In the genomic region with DNA sequence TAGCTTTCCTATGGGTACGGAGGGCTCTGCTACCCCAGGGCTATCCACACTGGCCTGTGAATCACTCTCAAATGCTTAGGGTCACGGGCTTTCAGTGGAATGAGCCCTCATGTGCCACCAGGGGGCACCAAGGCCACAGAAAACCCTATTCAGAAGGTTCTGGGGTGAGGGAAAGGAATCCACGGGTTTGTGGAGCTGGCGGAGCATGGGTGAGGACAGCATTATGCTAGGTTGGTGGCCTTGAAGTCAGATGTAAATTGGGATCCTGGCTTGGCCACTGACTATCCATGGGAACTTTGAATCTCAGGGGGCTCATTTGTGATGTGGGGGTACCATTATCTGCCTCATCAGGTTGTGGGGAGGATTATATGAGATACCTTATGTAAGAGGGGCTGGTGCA, we compare ENCODE assay signal across 1 cellular context.
TF ChIP-seq lines count a peak whose summit lies in the region.

No MANE protein-coding gene starts in this region.

TF ChIP-seq in HepG2, 621 proteins besides CTCF, POLR2A, EP300 and RAD21 (continues in another document):
- no peak for TF ChIP-seq SP4 (CRISPR knock-in tag; IDR thresholded peaks at IDR 0.05)
- no peak for TF ChIP-seq TFDP1 (CRISPR knock-in tag; IDR thresholded peaks at IDR 0.05; ENCODE audit: borderline replicate concordance)
- TF ChIP-seq, protein P1, sequence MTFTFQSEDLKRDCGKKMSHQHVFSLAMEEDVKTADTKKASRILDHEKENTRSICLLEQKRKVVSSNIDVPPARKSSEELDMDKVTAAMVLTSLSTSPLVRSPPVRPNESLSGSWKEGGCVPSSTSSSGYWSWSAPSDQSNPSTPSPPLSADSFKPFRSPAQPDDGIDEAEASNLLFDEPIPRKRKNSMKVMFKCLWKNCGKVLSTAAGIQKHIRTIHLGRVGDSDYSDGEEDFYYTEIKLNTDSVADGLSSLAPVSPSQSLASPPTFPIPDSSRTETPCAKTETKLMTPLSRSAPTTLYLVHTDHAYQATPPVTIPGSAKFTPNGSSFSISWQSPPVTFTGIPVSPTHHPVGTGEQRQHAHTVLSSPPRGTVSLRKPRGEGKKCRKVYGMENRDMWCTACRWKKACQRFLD (CRISPR knock-in tag; IDR thresholded peaks at IDR 0.05; ENCODE audit: borderline replicate concordance) = no peak
- TF ChIP-seq SMC3 (IDR thresholded peaks at IDR 0.05; ENCODE audit: low read length) = peak; percentile 95
- TF ChIP-seq KDM2A (CRISPR knock-in tag; IDR thresholded peaks at IDR 0.05; ENCODE audit: borderline replicate concordance, low read depth) = 0 out of 2 replicates have a peak, but pooled peaks have one; percentile 44
- no peak for TF ChIP-seq MLX (CRISPR knock-in tag; IDR thresholded peaks at IDR 0.05)
- TF ChIP-seq ZNF546 (CRISPR knock-in tag; conservative IDR thresholded peaks at IDR 0.05) = no peak
- no peak for TF ChIP-seq IRF1 (CRISPR knock-in tag; IDR thresholded peaks at IDR 0.05; ENCODE audit: low read depth)
- peak; percentile 22; the same call in 1 of the 2 replicates for TF ChIP-seq HNF1B (CRISPR knock-in tag; IDR thresholded peaks at IDR 0.05)
- TF ChIP-seq, protein P2, sequence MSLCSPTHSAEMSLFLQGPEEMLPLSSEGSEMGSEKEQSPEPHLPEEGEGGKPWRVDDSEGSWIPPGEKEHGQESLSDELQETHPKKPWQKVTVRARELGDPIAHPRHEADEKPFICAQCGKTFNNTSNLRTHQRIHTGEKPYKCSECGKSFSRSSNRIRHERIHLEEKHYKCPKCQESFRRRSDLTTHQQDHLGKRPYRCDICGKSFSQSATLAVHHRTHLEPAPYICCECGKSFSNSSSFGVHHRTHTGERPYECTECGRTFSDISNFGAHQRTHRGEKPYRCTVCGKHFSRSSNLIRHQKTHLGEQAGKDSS (CRISPR knock-in tag; IDR thresholded peaks at IDR 0.05; ENCODE audit: borderline replicate concordance, low read depth) = peak; percentile 36; the same call in 1 of the 2 replicates
- TF ChIP-seq TCF7L2 (IDR thresholded peaks at IDR 0.05; ENCODE audit: low read depth, low read length) = no peak
- TF ChIP-seq SOX6 (IDR thresholded peaks at IDR 0.05) = no peak
- TF ChIP-seq SOX6 (CRISPR knock-in tag; IDR thresholded peaks at IDR 0.05) = peak; percentile 7; the same call in 1 of the 2 replicates
- TF ChIP-seq SRF (IDR thresholded peaks at IDR 0.05; ENCODE audit: low read depth, low read length) = no peak
- TF ChIP-seq ZNF83 (CRISPR knock-in tag; IDR thresholded peaks at IDR 0.05; ENCODE audit: borderline replicate concordance) = no peak
- TF ChIP-seq, protein P3, sequence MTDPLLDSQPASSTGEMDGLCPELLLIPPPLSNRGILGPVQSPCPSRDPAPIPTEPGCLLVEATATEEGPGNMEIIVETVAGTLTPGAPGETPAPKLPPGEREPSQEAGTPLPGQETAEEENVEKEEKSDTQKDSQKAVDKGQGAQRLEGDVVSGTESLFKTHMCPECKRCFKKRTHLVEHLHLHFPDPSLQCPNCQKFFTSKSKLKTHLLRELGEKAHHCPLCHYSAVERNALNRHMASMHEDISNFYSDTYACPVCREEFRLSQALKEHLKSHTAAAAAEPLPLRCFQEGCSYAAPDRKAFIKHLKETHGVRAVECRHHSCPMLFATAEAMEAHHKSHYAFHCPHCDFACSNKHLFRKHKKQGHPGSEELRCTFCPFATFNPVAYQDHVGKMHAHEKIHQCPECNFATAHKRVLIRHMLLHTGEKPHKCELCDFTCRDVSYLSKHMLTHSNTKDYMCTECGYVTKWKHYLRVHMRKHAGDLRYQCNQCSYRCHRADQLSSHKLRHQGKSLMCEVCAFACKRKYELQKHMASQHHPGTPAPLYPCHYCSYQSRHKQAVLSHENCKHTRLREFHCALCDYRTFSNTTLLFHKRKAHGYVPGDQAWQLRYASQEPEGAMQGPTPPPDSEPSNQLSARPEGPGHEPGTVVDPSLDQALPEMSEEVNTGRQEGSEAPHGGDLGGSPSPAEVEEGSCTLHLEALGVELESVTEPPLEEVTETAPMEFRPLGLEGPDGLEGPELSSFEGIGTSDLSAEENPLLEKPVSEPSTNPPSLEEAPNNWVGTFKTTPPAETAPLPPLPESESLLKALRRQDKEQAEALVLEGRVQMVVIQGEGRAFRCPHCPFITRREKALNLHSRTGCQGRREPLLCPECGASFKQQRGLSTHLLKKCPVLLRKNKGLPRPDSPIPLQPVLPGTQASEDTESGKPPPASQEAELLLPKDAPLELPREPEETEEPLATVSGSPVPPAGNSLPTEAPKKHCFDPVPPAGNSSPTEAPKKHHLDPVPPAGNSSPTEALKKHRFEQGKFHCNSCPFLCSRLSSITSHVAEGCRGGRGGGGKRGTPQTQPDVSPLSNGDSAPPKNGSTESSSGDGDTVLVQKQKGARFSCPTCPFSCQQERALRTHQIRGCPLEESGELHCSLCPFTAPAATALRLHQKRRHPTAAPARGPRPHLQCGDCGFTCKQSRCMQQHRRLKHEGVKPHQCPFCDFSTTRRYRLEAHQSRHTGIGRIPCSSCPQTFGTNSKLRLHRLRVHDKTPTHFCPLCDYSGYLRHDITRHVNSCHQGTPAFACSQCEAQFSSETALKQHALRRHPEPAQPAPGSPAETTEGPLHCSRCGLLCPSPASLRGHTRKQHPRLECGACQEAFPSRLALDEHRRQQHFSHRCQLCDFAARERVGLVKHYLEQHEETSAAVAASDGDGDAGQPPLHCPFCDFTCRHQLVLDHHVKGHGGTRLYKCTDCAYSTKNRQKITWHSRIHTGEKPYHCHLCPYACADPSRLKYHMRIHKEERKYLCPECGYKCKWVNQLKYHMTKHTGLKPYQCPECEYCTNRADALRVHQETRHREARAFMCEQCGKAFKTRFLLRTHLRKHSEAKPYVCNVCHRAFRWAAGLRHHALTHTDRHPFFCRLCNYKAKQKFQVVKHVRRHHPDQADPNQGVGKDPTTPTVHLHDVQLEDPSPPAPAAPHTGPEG (CRISPR knock-in tag; IDR thresholded peaks at IDR 0.05) = no peak
- TF ChIP-seq, protein P4, sequence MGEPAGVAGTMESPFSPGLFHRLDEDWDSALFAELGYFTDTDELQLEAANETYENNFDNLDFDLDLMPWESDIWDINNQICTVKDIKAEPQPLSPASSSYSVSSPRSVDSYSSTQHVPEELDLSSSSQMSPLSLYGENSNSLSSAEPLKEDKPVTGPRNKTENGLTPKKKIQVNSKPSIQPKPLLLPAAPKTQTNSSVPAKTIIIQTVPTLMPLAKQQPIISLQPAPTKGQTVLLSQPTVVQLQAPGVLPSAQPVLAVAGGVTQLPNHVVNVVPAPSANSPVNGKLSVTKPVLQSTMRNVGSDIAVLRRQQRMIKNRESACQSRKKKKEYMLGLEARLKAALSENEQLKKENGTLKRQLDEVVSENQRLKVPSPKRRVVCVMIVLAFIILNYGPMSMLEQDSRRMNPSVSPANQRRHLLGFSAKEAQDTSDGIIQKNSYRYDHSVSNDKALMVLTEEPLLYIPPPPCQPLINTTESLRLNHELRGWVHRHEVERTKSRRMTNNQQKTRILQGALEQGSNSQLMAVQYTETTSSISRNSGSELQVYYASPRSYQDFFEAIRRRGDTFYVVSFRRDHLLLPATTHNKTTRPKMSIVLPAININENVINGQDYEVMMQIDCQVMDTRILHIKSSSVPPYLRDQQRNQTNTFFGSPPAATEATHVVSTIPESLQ (CRISPR knock-in tag; conservative IDR thresholded peaks at IDR 0.05) = no peak
- no peak for TF ChIP-seq USF2 (IDR thresholded peaks at IDR 0.05; ENCODE audit: low read depth, low read length)
- no peak for TF ChIP-seq USF2 (CRISPR knock-in tag; IDR thresholded peaks at IDR 0.05; ENCODE audit: borderline replicate concordance)
- no peak for TF ChIP-seq SCMH1 (CRISPR knock-in tag; IDR thresholded peaks at IDR 0.05; ENCODE audit: borderline replicate concordance)
- TF ChIP-seq ZNF558 (CRISPR knock-in tag; IDR thresholded peaks at IDR 0.05; ENCODE audit: borderline replicate concordance) = no peak
- TF ChIP-seq KLF15 (CRISPR knock-in tag; IDR thresholded peaks at IDR 0.05; ENCODE audit: borderline replicate concordance) = no peak
- no peak for TF ChIP-seq AFF4 (CRISPR knock-in tag; IDR thresholded peaks at IDR 0.05)
- TF ChIP-seq THAP11 (CRISPR knock-in tag; IDR thresholded peaks at IDR 0.05) = no peak
- TF ChIP-seq CERS6 (CRISPR knock-in tag; IDR thresholded peaks at IDR 0.05) = no peak
- TF ChIP-seq ZBTB37 (CRISPR knock-in tag; IDR thresholded peaks at IDR 0.05) = no peak
- peak; percentile 85 for TF ChIP-seq STAG1 (CRISPR knock-in tag; IDR thresholded peaks at IDR 0.05)
- TF ChIP-seq SMARCC2 (IDR thresholded peaks at IDR 0.05) = no peak
- TF ChIP-seq HDAC1 (CRISPR knock-in tag; IDR thresholded peaks at IDR 0.05) = no peak
